Comparison of ENCODE assay signal across 8 cellular contexts in the genomic region with DNA sequence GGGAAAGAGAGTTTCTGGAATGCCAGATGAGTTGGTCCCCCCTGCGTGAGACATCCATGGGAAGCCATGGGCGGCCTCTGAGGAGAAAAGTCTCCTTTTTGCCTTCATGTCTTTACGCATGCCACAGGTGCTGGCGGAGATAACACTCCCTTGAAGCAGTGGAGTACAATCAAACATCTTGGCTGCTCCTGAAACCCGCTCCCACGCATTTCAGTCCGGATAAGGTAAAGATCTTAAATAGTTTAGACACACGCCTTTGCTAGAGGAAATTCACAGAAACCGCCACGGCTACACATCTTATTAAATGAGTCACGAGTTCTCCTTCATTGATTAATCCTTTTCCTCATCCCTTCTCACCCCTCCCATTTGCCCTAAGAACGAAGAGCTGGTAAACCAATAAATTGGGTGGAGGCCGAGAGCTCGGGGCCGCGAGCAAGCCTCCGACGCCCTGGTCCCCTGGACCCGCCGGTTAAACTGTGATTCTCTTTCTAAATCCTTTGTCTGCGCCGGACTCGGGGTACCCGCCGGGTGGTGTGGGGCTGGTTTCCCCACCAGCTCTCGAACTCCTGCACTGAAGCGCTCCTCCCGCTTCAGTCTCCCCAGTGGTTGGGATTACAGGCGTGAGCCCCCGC. TPM values are rescaled to one million over a fixed set of nuclear protein-coding genes. Genes with fewer than 3 reads are reported as not detected.
DNase-seq lines count a peak whose midpoint lies in the region; ATAC-seq, FAIRE-seq and TF ChIP-seq lines count a peak whose summit lies in the region.

No MANE protein-coding gene starts in this region.

- peaks cover 4 to 34% of the 10 kb centered on the region in 2 experiments for H3K4me1 ChIP-seq in K562 (replicated peaks in 1 of 2; ENCODE audit: control insufficient read depth in 2 of 2, insufficient read depth in 2 of 2, low read length in 2 of 2)
- H3K4me1 ChIP-seq in right lobe of liver = peaks cover 0 to 14% (median 0%) of the 10 kb centered on the region in 4 donors

- peak; percentile 93 for FAIRE-seq in K562 (lab: Jason Lieb, UNC)

- TF ChIP-seq POLR2A in K562 (conservative IDR thresholded peaks at IDR 0.05) = no peak
- TF ChIP-seq POLR2A in right lobe of liver (IDR thresholded peaks at IDR 0.05) = no peak

- peak overlapping the region; percentile 68 for H3K4me3 ChIP-seq in K562
- H3K4me3 ChIP-seq in right lobe of liver = peak overlapping the region; percentile 64 to 70 (median 66)

- TSS peak; percentile 73 for BruUV-seq in K562 (replicated peaks; lab: Mats Ljungman, UMichigan)

- no peaks in the 10 kb centered on the region for H3K27me3 ChIP-seq in K562 (ENCODE audit: control insufficient read depth in 2 of 2, insufficient read depth in 2 of 2, low read length in 2 of 2)
- H3K27me3 ChIP-seq in right lobe of liver = no peaks in the 10 kb centered on the region

- no peaks in the 10 kb centered on the region for H3K9me1 ChIP-seq in K562 (ENCODE audit: control insufficient read depth, insufficient read depth, low read length)

- H3K27ac ChIP-seq in K562 (ENCODE audit: extremely low read depth, low read depth, low read length) (peak overlapping the region; percentile 82), right lobe of liver (peak overlapping the region; percentile 39 to 68 (median 59))

- CTCF ChIA-PET in K562 (lab: Yijun Ruan, JAX; ENCODE audit: low intra/inter-chr PET ratio) = interaction anchor here (0.6 kb wide), 1 partner anchor 1955 kb away, joined by 3 read pairs; no protein-coding TSS in a partner anchor

- peak; percentile 37 for ATAC-seq in K562
- no peak for ATAC-seq in right lobe of liver
- ATAC-seq in GM18858 (IDR thresholded peaks at IDR 0.05; ENCODE audit: unreplicated experiment) = no peak

- intact Hi-C loops in K562 (cut with micrococcal nuclease) (loop anchor here (5.0 kb wide), 1 partner anchor 102 kb away; no protein-coding TSS in a partner anchor), right lobe of liver (cut with DNase I) (no loop called here)

- TF ChIP-seq EP300 in K562 (IDR thresholded peaks at IDR 0.05; ENCODE audit: low read length) = peak; percentile 92

- in situ Hi-C loops in K562 (cut with MboI) = no loop called here

- peak overlapping the region; percentile 100 for H2AFZ ChIP-seq in K562 (ENCODE audit: low read depth, low read length)

- DNase-seq in activated CD8-positive, alpha-beta memory T cell treated with anti-CD3 and anti-CD28 coated beads for 24 hours = peak; percentile 70
- no peak for DNase-seq in activated CD8-positive, alpha-beta memory T cell treated with anti-CD3 and anti-CD28 coated beads, Interleukin-2, amount 50 U/mL, for 4 hours
- DNase-seq in K562 (ENCODE audit: extremely low read depth in 1 of 4, low spot score in 3 of 4) = peak; percentile 55 to 94 (median 66)
- peak in 1 of 3 donors; percentile 54 for DNase-seq in right lobe of liver
- DNase-seq in stimulated activated CD4-positive, alpha-beta T cell treated with anti-CD3 and anti-CD28 coated beads, TNF-alpha, amount 100 ng/mL, for 48 hours (ENCODE audit: low read depth in 3 of 3) = peak in 2 of 3 donors; percentile 30 to 40
- no peak for DNase-seq in NCI-H1048 (lab: John Stamatoyannopoulos, UW)
- no peak for DNase-seq in NCI-H2107 (lab: John Stamatoyannopoulos, UW)

- H4K20me1 ChIP-seq in K562 (replicated peaks; ENCODE audit: control insufficient read depth, insufficient read depth, low read length) = no peaks in the 10 kb centered on the region

- 2% methylated on average over 29 of the region's 30 CpGs for WGBS in K562 (ENCODE audit: insufficient coverage, low coverage, missing lambda C conversion rate)
- 26% methylated on average over 24 of the region's 30 CpGs for WGBS in right lobe of liver (ENCODE audit: insufficient coverage, low coverage, low lambda C conversion rate, missing lambda C conversion rate)

- H3K9me3 ChIP-seq in K562 (replicated peaks; ENCODE audit: control insufficient read depth, insufficient read depth, low read depth, low read length) = peaks cover 5% of the 10 kb centered on the region
- no peaks in the 10 kb centered on the region for H3K9me3 ChIP-seq in right lobe of liver

- POLR2A ChIA-PET in K562 (lab: Yijun Ruan, JAX) = interaction anchor here (0.6 to 1.8 kb wide), 4 partner anchors 12 to 180 kb away, joined by 3 to 8 read pairs (median 6); a partner anchor contains a TSS

- peak overlapping the region; percentile 72 to 94 for H3K9ac ChIP-seq in K562 (ENCODE audit: insufficient read depth in 1 of 2, low read depth in 2 of 2, low read length in 2 of 2)

- H3K79me2 ChIP-seq in K562 (ENCODE audit: control insufficient read depth, insufficient read depth, low read length) = no peaks in the 10 kb centered on the region; the same call in 2 of the 3 replicates

- TF ChIP-seq CTCF in K562 (IDR thresholded peaks at IDR 0.05 in 2 of 3, conservative IDR thresholded peaks at IDR 0.05 in 1 of 3; ENCODE audit: insufficient read depth in 2 of 3, low read depth in 1 of 3, low read length in 3 of 3) (no peak), right lobe of liver (IDR thresholded peaks at IDR 0.05) (no peak)

- H3K36me3 ChIP-seq in K562 (ENCODE audit: control insufficient read depth, insufficient read depth, low read length) (no peaks in the 10 kb centered on the region), right lobe of liver (no peaks in the 10 kb centered on the region)

- peak overlapping the region; percentile 84 for H3K4me2 ChIP-seq in K562 (ENCODE audit: insufficient read depth, low read length)

- TF ChIP-seq RAD21 in K562 (CRISPR knock-in tag; conservative IDR thresholded peaks at IDR 0.05 in 1 of 2, IDR thresholded peaks at IDR 0.05 in 1 of 2) = no peak

TF ChIP-seq in K562, 482 proteins besides CTCF, POLR2A, EP300 and RAD21 (continues in another document):
- TF ChIP-seq, protein P1, sequence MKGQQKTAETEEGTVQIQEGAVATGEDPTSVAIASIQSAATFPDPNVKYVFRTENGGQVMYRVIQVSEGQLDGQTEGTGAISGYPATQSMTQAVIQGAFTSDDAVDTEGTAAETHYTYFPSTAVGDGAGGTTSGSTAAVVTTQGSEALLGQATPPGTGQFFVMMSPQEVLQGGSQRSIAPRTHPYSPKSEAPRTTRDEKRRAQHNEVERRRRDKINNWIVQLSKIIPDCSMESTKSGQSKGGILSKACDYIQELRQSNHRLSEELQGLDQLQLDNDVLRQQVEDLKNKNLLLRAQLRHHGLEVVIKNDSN (CRISPR knock-in tag; IDR thresholded peaks at IDR 0.05) = no peak
- TF ChIP-seq TRIM28 (IDR thresholded peaks at IDR 0.05) (no peak), TBP (optimal IDR thresholded peaks at IDR 0.05; ENCODE audit: low read depth, low read length) (no peak), MYC (IDR thresholded peaks at IDR 0.05; ENCODE audit: low read depth, low read length) (peak; percentile 74; the same call in 1 of the 2 replicates), MYC (CRISPR knock-in tag; IDR thresholded peaks at IDR 0.05; ENCODE audit: borderline replicate concordance, low read depth) (0 out of 2 replicates have a peak, but pooled peaks have one; percentile 43), DMBX1 (CRISPR knock-in tag; IDR thresholded peaks at IDR 0.05; ENCODE audit: borderline replicate concordance) (0 out of 2 replicates have a peak, but pooled peaks have one; percentile 49), CC2D1A (IDR thresholded peaks at IDR 0.05) (peak; percentile 61; the same call in 1 of the 2 replicates), TAL1 (IDR thresholded peaks at IDR 0.05) (peak; percentile 92), BCOR (IDR thresholded peaks at IDR 0.05) (peak; percentile 91), CXXC5 (CRISPR knock-in tag; IDR thresholded peaks at IDR 0.05) (peak; percentile 99)

RNA-seq across cellular contexts. Expression of a gene that starts 6.6 kb away (rescaled TPM):
- 15.0 and 38.1 TPM in 2 replicates for total RNA-seq in K562 (2011; cell fraction: chromatin; rRNA removed; ENCODE audit: low replicate concordance)
- 14.7 and 18.0 TPM in 2 replicates for total RNA-seq in K562 (2011; cell fraction: nucleolus; rRNA removed)
- 13.5 and 16.2 TPM in 2 replicates for total RNA-seq in K562 (2011; cell fraction: nucleoplasm; rRNA removed)
- total RNA-seq in K562 (2014; rRNA removed) (9.8 and 10.9 TPM in 2 replicates), K562 (2014; rRNA removed; fragmentation: Illumina TruSeq; extraction: Trizol) (18.3 and 21.1 TPM in 2 replicates), K562 (2015; rRNA removed; fragmentation: Illumina TruSeq; extraction: Trizol) (14.4 and 16.1 TPM in 2 replicates), K562 (2021) (8.0 and 10.2 TPM in 2 replicates), right lobe of liver (1 to 10 TPM in 5 of 6 experiments, under 1 TPM in 1; 0.90 to 2.6 (median 1.5) TPM)
- polyA plus RNA-seq in K562 (2011; rRNA removed) (8.2 and 10.9 TPM in 2 replicates), K562 (2014; fragmentation: Illumina TruSeq; extraction: Trizol) (10.3 and 12.1 TPM in 2 replicates), K562 (2014; fragmentation: Nextera tagmentation; extraction: Ambion mirVana) (1 to 10 TPM; 5.3 to 6.3 TPM), K562 (2014; rRNA removed) (8.2 and 9.2 TPM in 2 replicates)
- 5.2 and 5.7 TPM in 2 replicates for polyA plus RNA-seq in K562 (2011; cell fraction: cytosol; rRNA removed)
- polyA plus RNA-seq in K562 (2011; cell fraction: nucleus; rRNA removed) = 3.2 and 3.9 TPM in 2 replicates
- 6.4 and 8.0 TPM in 2 replicates for polyA plus RNA-seq in K562 (2012)
- polyA minus RNA-seq in K562 (2011; rRNA and poly(A)+ RNA removed) = 15.3 and 21.4 TPM in 2 replicates
- 4.2 and 5.3 TPM in 2 replicates for polyA minus RNA-seq in K562 (2011; cell fraction: cytosol; rRNA and poly(A)+ RNA removed)
- 9.8 and 17.3 TPM in 2 replicates for polyA minus RNA-seq in K562 (2011; cell fraction: nucleus; rRNA and poly(A)+ RNA removed)

RNA-seq across cellular contexts. Expression of a gene that starts 32.1 kb away (rescaled TPM):
- 4.5 and 17.1 TPM in 2 replicates for total RNA-seq in K562 (2011; cell fraction: chromatin; rRNA removed; ENCODE audit: low replicate concordance)
- 2.8 and 5.1 TPM in 2 replicates for total RNA-seq in K562 (2011; cell fraction: nucleolus; rRNA removed)
- 6.5 and 7.7 TPM in 2 replicates for total RNA-seq in K562 (2011; cell fraction: nucleoplasm; rRNA removed)
- total RNA-seq in K562 (2014; rRNA removed) = 6.7 and 8.9 TPM in 2 replicates
- total RNA-seq in K562 (2014; rRNA removed; fragmentation: Illumina TruSeq; extraction: Trizol) = 14.5 and 17.8 TPM in 2 replicates
- 10.3 and 11.2 TPM in 2 replicates for total RNA-seq in K562 (2015; rRNA removed; fragmentation: Illumina TruSeq; extraction: Trizol)
- 7.1 and 7.9 TPM in 2 replicates for total RNA-seq in K562 (2021)
- 9.7 and 11.8 TPM in 2 replicates for polyA plus RNA-seq in K562 (2011; rRNA removed)
- 1.1 and 2.6 TPM in 2 replicates for polyA plus RNA-seq in K562 (2011; cell fraction: cytosol; rRNA removed)
- 2.7 and 4.4 TPM in 2 replicates for polyA plus RNA-seq in K562 (2011; cell fraction: nucleus; rRNA removed)
- 5.9 and 6.1 TPM in 2 replicates for polyA plus RNA-seq in K562 (2012)
- 11.1 and 12.4 TPM in 2 replicates for polyA plus RNA-seq in K562 (2014; fragmentation: Illumina TruSeq; extraction: Trizol)
- 10 to 100 TPM; 17.3 to 23.4 TPM for polyA plus RNA-seq in K562 (2014; fragmentation: Nextera tagmentation; extraction: Ambion mirVana)
- polyA plus RNA-seq in K562 (2014; rRNA removed) = 8.2 and 8.7 TPM in 2 replicates
- 11.7 and 13.9 TPM in 2 replicates for polyA minus RNA-seq in K562 (2011; rRNA and poly(A)+ RNA removed)
- 3.2 and 4.0 TPM in 2 replicates for polyA minus RNA-seq in K562 (2011; cell fraction: cytosol; rRNA and poly(A)+ RNA removed)
- polyA minus RNA-seq in K562 (2011; cell fraction: nucleus; rRNA and poly(A)+ RNA removed) = 3.4 and 6.0 TPM in 2 replicates
- 1 to 10 TPM in 5 of 6 experiments, under 1 TPM in 1; 0.79 to 2.7 (median 1.5) TPM for total RNA-seq in right lobe of liver

Comparison
In these comparisons a context has a peak if more than half of its experiments do, and no peak if none do; other contexts are left out.
1. DNase-seq: peak in activated CD8-positive, alpha-beta memory T cell treated with anti-CD3 and anti-CD28 coated beads for 24 hours (single experiment), K562 (4 of 4) and stimulated activated CD4-positive, alpha-beta T cell treated with anti-CD3 and anti-CD28 coated beads, TNF-alpha, amount 100 ng/mL, for 48 hours (2 of 3); none in activated CD8-positive, alpha-beta memory T cell treated with anti-CD3 and anti-CD28 coated beads, Interleukin-2, amount 50 U/mL, for 4 hours (single experiment), NCI-H1048 (single experiment) and NCI-H2107 (single experiment).